Comparison of ENCODE assay signal across 9 cellular contexts in genomic region chr3:130480736-130481135, GRCh38. TPM values are rescaled to one million over a fixed set of nuclear protein-coding genes. Genes with fewer than 3 reads are reported as not detected.
DNase-seq lines count a peak whose midpoint lies in the region; ATAC-seq and TF ChIP-seq lines count a peak whose summit lies in the region.
"Had no signal": no experiment of that assay in that cellular context is flagged by ENCODE, and none has a peak within 500 bp of the region (broad histone marks: within the 10 kb centered on the region; RNA-seq: fewer than 3 reads in every experiment).

No MANE protein-coding gene starts in this region.

- no peak overlapping the region for H3K4me3 ChIP-seq in testis

- H3K36me3 Mint-ChIP-seq in glutamatergic neuron (ENCODE audit: unreplicated experiment) = no peaks in the 10 kb centered on the region

- peak; percentile 7 for DNase-seq in NCI-H2227 (lab: John Stamatoyannopoulos, UW; ENCODE audit: unreplicated experiment)
- no peak for DNase-seq in NCI-H2227 treated with DMSO at 0.1 percent for 48 hours (lab: John Stamatoyannopoulos, UW)
- peak; percentile 26 for DNase-seq in RPMI8226
- no peak for DNase-seq in glutamatergic neuron
- peak; percentile 64 for DNase-seq in testis
- no peak for DNase-seq in posterior cingulate gyrus
- DNase-seq: NCI-H1048 had no signal

- no peak overlapping the region for H3K27ac Mint-ChIP-seq in glutamatergic neuron (ENCODE audit: unreplicated experiment)

- intact Hi-C loops in testis (cut with DNase I; ENCODE audit: low total_unique reads) = no loop called here
- intact Hi-C loops in posterior cingulate gyrus (cut with DNase I) = no loop called here

- no peaks in the 10 kb centered on the region for H3K9me3 Mint-ChIP-seq in glutamatergic neuron (ENCODE audit: unreplicated experiment)

- H3K4me3 Mint-ChIP-seq in glutamatergic neuron (ENCODE audit: unreplicated experiment) = no peak overlapping the region

- ATAC-seq in HG03108 (IDR thresholded peaks at IDR 0.05; ENCODE audit: unreplicated experiment) (no peak), GM18909 (IDR thresholded peaks at IDR 0.05; ENCODE audit: poor library complexity, unreplicated experiment) (no peak)

- no peaks in the 10 kb centered on the region for H3K27me3 ChIP-seq in testis

- H3K27ac ChIP-seq in testis = no peak overlapping the region

- no peaks in the 10 kb centered on the region for H3K27me3 Mint-ChIP-seq in glutamatergic neuron (ENCODE audit: unreplicated experiment)

- no peaks in the 10 kb centered on the region for H3K9me3 ChIP-seq in testis

- 34 to 37% methylated on average over 4 of the region's 4 CpGs for WGBS in testis, 2 donors

- TF ChIP-seq POLR2A in testis (IDR thresholded peaks at IDR 0.05) = no peak

- TF ChIP-seq CTCF in glutamatergic neuron (IDR thresholded peaks at IDR 0.05; ENCODE audit: partially characterized antibody, unreplicated experiment) (peak; percentile 27), testis (IDR thresholded peaks at IDR 0.05) (peak in 2 of 3 experiments; percentile 40 to 43)

- no peaks in the 10 kb centered on the region for H3K4me1 Mint-ChIP-seq in glutamatergic neuron (ENCODE audit: low read depth, unreplicated experiment)

- H3K4me1 ChIP-seq in testis = no peaks in the 10 kb centered on the region

- H3K36me3 ChIP-seq in testis (ENCODE audit: low read depth, missing control alignments) = no peaks in the 10 kb centered on the region

RNA-seq across cellular contexts. Expression of gene COL6A6, which starts 36.2 kb away (rescaled TPM):
- total RNA-seq in glutamatergic neuron (ENCODE audit: unreplicated experiment) = 0.25 TPM
- 1 to 10 TPM; 1.3 to 1.7 TPM for total RNA-seq in testis
- 2.4 TPM for polyA plus RNA-seq in testis (ENCODE audit: insufficient read depth, low read depth, low replicate concordance)

Comparison
In these comparisons a context has a peak if more than half of its experiments do, and no peak if none do; other contexts are left out.
1. DNase-seq: peak in NCI-H2227 (single experiment), RPMI8226 (single experiment) and testis (single experiment); none in NCI-H2227 treated with DMSO at 0.1 percent for 48 hours (single experiment), glutamatergic neuron (single experiment) and posterior cingulate gyrus (0 of 10).